In the genomic region with DNA sequence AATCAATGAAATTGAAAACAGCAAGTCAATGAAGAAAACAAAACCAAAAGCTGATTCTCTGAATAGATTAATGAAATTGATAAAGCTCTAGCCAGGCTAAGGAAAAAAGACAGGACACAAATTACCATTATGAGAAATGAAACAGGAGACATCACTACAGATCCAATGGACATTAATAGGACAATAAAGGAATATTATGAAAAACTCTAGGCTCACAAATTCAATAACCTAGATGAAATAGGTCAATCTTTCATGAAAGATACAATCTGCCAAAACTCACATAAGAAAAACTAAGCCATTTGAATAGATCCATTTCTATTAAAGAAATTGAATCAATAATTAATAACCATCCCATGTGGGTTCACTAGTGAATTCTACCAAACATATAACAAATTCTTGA, we compare ENCODE assay signal across 38 cellular contexts. TPM values are rescaled to one million over a fixed set of nuclear protein-coding genes. Genes with fewer than 3 reads are reported as not detected.
"Had no signal": no experiment of that assay in that cellular context is flagged by ENCODE, and none has a peak within 500 bp of the region (broad histone marks: within the 10 kb centered on the region; RNA-seq: fewer than 3 reads in every experiment).

No MANE protein-coding gene starts in this region.

- H3K9me3 Mint-ChIP-seq: activated naive CD4-positive, alpha-beta T cell treated with anti-CD3 and anti-CD28 coated beads, Interleukin-2, amount 50 U/mL, for 24 hours; central memory CD8-positive, alpha-beta T cell had no signal

- H3K27ac ChIP-seq: ascending aorta, cardiac muscle cell, VCaP had no signal

- H3K4me1 ChIP-seq: ascending aorta had no signal

- H3K4me1 Mint-ChIP-seq: activated B cell treated with CpG ODN at 0.5 μM for 24 hours; activated CD4-positive, alpha-beta T cell treated with anti-CD3 and anti-CD28 coated beads, Interleukin-2, amount 10 ng/mL, durations not matched to agents 24 days and 14 days; activated CD8-positive, alpha-beta memory T cell treated with anti-CD3 and anti-CD28 coated beads, Interleukin-2, amount 10 ng/mL, durations not matched to agents 7 days and 5 days; activated naive CD4-positive, alpha-beta T cell treated with anti-CD3 and anti-CD28 coated beads, Interleukin-2, amount 10 ng/mL, durations not matched to agents 7 days and 5 days; activated naive CD4-positive, alpha-beta T cell treated with anti-CD3 and anti-CD28 coated beads, Interleukin-2, amount 50 U/mL, for 24 hours; activated naive CD8-positive, alpha-beta T cell treated with anti-CD3 and anti-CD28 coated beads, Interleukin-2, amount 10 ng/mL, durations not matched to agents 7 days and 5 days; activated naive CD8-positive, alpha-beta T cell treated with anti-CD3 and anti-CD28 coated beads, Interleukin-2, amount 50 U/mL, for 24 hours; brain; central memory CD8-positive, alpha-beta T cell had no signal

- H3K27me3 Mint-ChIP-seq: activated naive CD4-positive, alpha-beta T cell treated with anti-CD3 and anti-CD28 coated beads, Interleukin-2, amount 50 U/mL, for 24 hours; brain had no signal

- H3K4me3 Mint-ChIP-seq: activated B cell treated with CpG ODN at 0.5 μM for 24 hours; activated CD4-positive, alpha-beta memory T cell treated with anti-CD3 and anti-CD28 coated beads for 36 hours; activated CD4-positive, alpha-beta T cell treated with anti-CD3 and anti-CD28 coated beads, Interleukin-2, amount 10 ng/mL, durations not matched to agents 24 days and 14 days; activated CD8-positive, alpha-beta memory T cell treated with anti-CD3 and anti-CD28 coated beads, Interleukin-2, amount 10 ng/mL, durations not matched to agents 7 days and 5 days; activated CD8-positive, alpha-beta T cell treated with anti-CD3 and anti-CD28 coated beads, Interleukin-2, amount 10 ng/mL, durations not matched to agents 7 days and 5 days; activated naive CD4-positive, alpha-beta T cell treated with anti-CD3 and anti-CD28 coated beads, Interleukin-2, amount 10 ng/mL, durations not matched to agents 7 days and 5 days; activated naive CD4-positive, alpha-beta T cell treated with anti-CD3 and anti-CD28 coated beads, Interleukin-2, amount 50 U/mL, for 24 hours; activated naive CD8-positive, alpha-beta T cell; activated naive CD8-positive, alpha-beta T cell treated with anti-CD3 and anti-CD28 coated beads, Interleukin-2, amount 10 ng/mL, durations not matched to agents 7 days and 5 days; activated naive CD8-positive, alpha-beta T cell treated with anti-CD3 and anti-CD28 coated beads, Interleukin-2, amount 50 U/mL, for 24 hours; activated T-cell treated with anti-CD3 and anti-CD28 coated beads, Interleukin-2, amount 50 U/mL, for 24 hours; brain; central memory CD8-positive, alpha-beta T cell; T-helper 1 cell treated with Interleukin-12 subunit alpha and Interleukin-12 subunit beta and Interleukin-4 antibody, amounts not matched to agents 30 μg/mL and 1 μg/mL, for 36 hours; T-helper 2 cell treated with Interferon-gamma antibody and Interleukin-4, amounts not matched to agents 5 μg/mL and 100 μg/mL, for 36 hours had no signal

- DNase-seq: activated B cell treated with CpG ODN at 0.5 μM for 24 hours; activated CD4-positive, alpha-beta memory T cell treated with anti-CD3 and anti-CD28 coated beads for 36 hours; activated CD4-positive, alpha-beta T cell treated with anti-CD3 and anti-CD28 coated beads for 4 hours; activated CD4-positive, alpha-beta T cell treated with anti-CD3 and anti-CD28 coated beads, Interleukin-2, amount 10 ng/mL, durations not matched to agents 24 days and 14 days; activated CD4-positive, alpha-beta T cell treated with anti-CD3 and anti-CD28 coated beads, Interleukin-2, amount 50 U/mL, for 1 hour; activated CD4-positive, alpha-beta T cell treated with anti-CD3 and anti-CD28 coated beads, Interleukin-2, amount 50 U/mL, for 4 hours; activated CD4-positive, CD25-positive, alpha-beta regulatory T cell treated with anti-CD3 and anti-CD28 coated beads, Interleukin-2, amount 50 U/mL, for 72 hours; activated CD8-positive, alpha-beta memory T cell treated with anti-CD3 and anti-CD28 coated beads for 24 hours; activated CD8-positive, alpha-beta memory T cell treated with anti-CD3 and anti-CD28 coated beads, Interleukin-2, amount 10 ng/mL, durations not matched to agents 7 days and 5 days; activated CD8-positive, alpha-beta memory T cell treated with anti-CD3 and anti-CD28 coated beads, Interleukin-2, amount 50 U/mL, for 48 hours; activated CD8-positive, alpha-beta T cell treated with anti-CD3 and anti-CD28 coated beads, Interleukin-2, amount 10 ng/mL, durations not matched to agents 7 days and 5 days; activated effector memory CD4-positive, alpha-beta T cell treated with Interleukin-2 at 50 U/mL for 16 hours; activated gamma-delta T cell; activated naive CD4-positive, alpha-beta T cell treated with anti-CD3 and anti-CD28 coated beads, Interleukin-2, amount 10 ng/mL, durations not matched to agents 7 days and 5 days; activated naive CD4-positive, alpha-beta T cell treated with Interleukin-2 at 50 U/mL for 16 hours; activated naive CD8-positive, alpha-beta T cell treated with anti-CD3 and anti-CD28 coated beads, Interleukin-2, amount 10 ng/mL, durations not matched to agents 7 days and 5 days; activated naive CD8-positive, alpha-beta T cell treated with anti-CD3 and anti-CD28 coated beads, Interleukin-2, amount 50 U/mL, for 24 hours; activated T-cell treated with anti-CD3 and anti-CD28 coated beads, Interleukin-2, amount 50 U/mL, for 24 hours; activated T-cell treated with anti-CD3 and anti-CD28 coated beads, Interleukin-2, amount 50 U/mL, for 48 hours; amygdala; anterior cingulate cortex; caudate nucleus; cerebellar nuclear complex; T-helper 2 cell; T-helper 9 cell had no signal

- H3K36me3 Mint-ChIP-seq: activated CD8-positive, alpha-beta memory T cell treated with anti-CD3 and anti-CD28 coated beads, Interleukin-2, amount 10 ng/mL, durations not matched to agents 7 days and 5 days; activated naive CD4-positive, alpha-beta T cell treated with anti-CD3 and anti-CD28 coated beads, Interleukin-2, amount 10 ng/mL, durations not matched to agents 7 days and 5 days; activated naive CD4-positive, alpha-beta T cell treated with anti-CD3 and anti-CD28 coated beads, Interleukin-2, amount 50 U/mL, for 24 hours; activated naive CD8-positive, alpha-beta T cell treated with anti-CD3 and anti-CD28 coated beads, Interleukin-2, amount 10 ng/mL, durations not matched to agents 7 days and 5 days had no signal

- H3K4me3 ChIP-seq: ascending aorta, cardiac muscle cell had no signal

- FAIRE-seq: bronchial epithelial cell, TTC549 had no signal

- H3K36me3 ChIP-seq: ascending aorta, cardiac muscle cell had no signal

- ATAC-seq: activated CD8-positive, alpha-beta memory T cell treated with anti-CD3 and anti-CD28 coated beads, Interleukin-2, amount 10 ng/mL, durations not matched to agents 7 days and 5 days; activated CD8-positive, alpha-beta T cell treated with anti-CD3 and anti-CD28 coated beads, Interleukin-2, amount 10 ng/mL, durations not matched to agents 7 days and 5 days; activated naive CD8-positive, alpha-beta T cell treated with anti-CD3 and anti-CD28 coated beads, Interleukin-2, amount 50 U/mL, for 24 hours had no signal

- H3K27me3 ChIP-seq: ascending aorta, cardiac muscle cell had no signal

- H3K27ac Mint-ChIP-seq: activated B cell treated with CpG ODN at 0.5 μM for 24 hours; activated CD4-positive, alpha-beta memory T cell treated with anti-CD3 and anti-CD28 coated beads for 36 hours; activated CD4-positive, alpha-beta T cell treated with anti-CD3 and anti-CD28 coated beads, Interleukin-2, amount 10 ng/mL, durations not matched to agents 24 days and 14 days; activated CD8-positive, alpha-beta memory T cell treated with anti-CD3 and anti-CD28 coated beads, Interleukin-2, amount 10 ng/mL, durations not matched to agents 7 days and 5 days; activated CD8-positive, alpha-beta T cell treated with anti-CD3 and anti-CD28 coated beads, Interleukin-2, amount 10 ng/mL, durations not matched to agents 7 days and 5 days; activated naive CD4-positive, alpha-beta T cell treated with anti-CD3 and anti-CD28 coated beads, Interleukin-2, amount 10 ng/mL, durations not matched to agents 7 days and 5 days; activated naive CD4-positive, alpha-beta T cell treated with anti-CD3 and anti-CD28 coated beads, Interleukin-2, amount 50 U/mL, for 24 hours; activated naive CD8-positive, alpha-beta T cell; activated naive CD8-positive, alpha-beta T cell treated with anti-CD3 and anti-CD28 coated beads, Interleukin-2, amount 10 ng/mL, durations not matched to agents 7 days and 5 days; activated naive CD8-positive, alpha-beta T cell treated with anti-CD3 and anti-CD28 coated beads, Interleukin-2, amount 50 U/mL, for 24 hours; activated T-cell treated with anti-CD3 and anti-CD28 coated beads, Interleukin-2, amount 50 U/mL, for 24 hours; activated T-helper 2 cell treated with anti-CD3 and anti-CD28 coated beads, Interferon-gamma antibody, Interleukin-2, Interleukin-4, amounts not matched to agents 10 μg/mL and 5 μg/mL and 100 μg/mL, durations not matched to agents 14 hours and 24 hours and 36 hours; brain; T-helper 1 cell treated with Interleukin-12 subunit alpha and Interleukin-12 subunit beta and Interleukin-4 antibody, amounts not matched to agents 30 μg/mL and 1 μg/mL, for 36 hours; T-helper 2 cell treated with Interferon-gamma antibody and Interleukin-4, amounts not matched to agents 5 μg/mL and 100 μg/mL, for 36 hours had no signal

RNA-seq across cellular contexts. Expression of a gene that starts 37.3 kb away (rescaled TPM):
- total RNA-seq: activated B cell treated with CpG ODN at 0.5 μM for 24 hours; activated CD4-positive, alpha-beta T cell treated with anti-CD3 and anti-CD28 coated beads, Interleukin-2, amount 10 ng/mL, durations not matched to agents 24 days and 14 days; activated CD8-positive, alpha-beta memory T cell treated with anti-CD3 and anti-CD28 coated beads, Interleukin-2, amount 10 ng/mL, durations not matched to agents 7 days and 5 days; activated CD8-positive, alpha-beta T cell treated with anti-CD3 and anti-CD28 coated beads, Interleukin-2, amount 10 ng/mL, durations not matched to agents 7 days and 5 days; activated naive CD8-positive, alpha-beta T cell treated with anti-CD3 and anti-CD28 coated beads, Interleukin-2, amount 10 ng/mL, durations not matched to agents 7 days and 5 days; activated T-helper 2 cell treated with anti-CD3 and anti-CD28 coated beads, Interferon-gamma antibody, Interleukin-2, Interleukin-4, amounts not matched to agents 10 μg/mL and 5 μg/mL and 100 μg/mL, durations not matched to agents 14 hours and 24 hours and 36 hours; ascending aorta; chondrocyte had no signal
